In genomic region chr22:30195245-30196140, GRCh38 we compare ENCODE assay signal across 9 cellular contexts. TPM values are rescaled to one million over a fixed set of nuclear protein-coding genes. Genes with fewer than 3 reads are reported as not detected.
DNase-seq lines count a peak whose midpoint lies in the region; FAIRE-seq and TF ChIP-seq lines count a peak whose summit lies in the region.
"Had no signal": no experiment of that assay in that cellular context is flagged by ENCODE, and none has a peak within 500 bp of the region (broad histone marks: within the 10 kb centered on the region; RNA-seq: fewer than 3 reads in every experiment).

No MANE protein-coding gene starts in this region.

- 0 out of 2 replicates have a peak overlapping the region, but pooled peaks have one; percentile 27 for H2BK20ac ChIP-seq in H1 (ENCODE audit: low read length)

- H2AFZ ChIP-seq in H1 (ENCODE audit: low read length) = peak overlapping the region; percentile 53

- BruUV-seq in Calu3 (replicated peaks; lab: Mats Ljungman, UMichigan) = TSS peak; percentile 98

- peak overlapping the region; percentile 38 for H4K91ac ChIP-seq in H1 (replicated peaks; ENCODE audit: insufficient read length, low read length)

- H2BK12ac ChIP-seq in H1 (ENCODE audit: low read depth, low read length) = peak overlapping the region; percentile 96

- H3K27me3 Mint-ChIP-seq in Calu3 (ENCODE audit: unreplicated experiment) = no peaks in the 10 kb centered on the region
- no peaks in the 10 kb centered on the region for H3K27me3 Mint-ChIP-seq in osteocyte (ENCODE audit: unreplicated experiment)

- no peak for TF ChIP-seq CTCF in Calu3 (IDR thresholded peaks at IDR 0.05; ENCODE audit: unreplicated experiment)
- TF ChIP-seq CTCF in H1 (IDR thresholded peaks at IDR 0.05; ENCODE audit: control extremely low read depth in 1 of 3, insufficient read depth in 1 of 3, low read depth in 1 of 3, low read length in 3 of 3) = no peak
- no peak for TF ChIP-seq CTCF in osteocyte (IDR thresholded peaks at IDR 0.05)

- CTCF ChIA-PET in Calu3 (lab: Charles Lee) = interaction anchor here (0.6 to 2.9 kb wide), 14 partner anchors 12 to 1086 kb away, joined by 3 to 16 read pairs (median 6); no protein-coding TSS in a partner anchor
- CTCF ChIA-PET in H1 (lab: Charles Lee; ENCODE audit: partially characterized antibody) = interaction anchor here (1.0 to 1.3 kb wide), 3 partner anchors 11 to 66 kb away, joined by 3 to 4 read pairs (median 4); no protein-coding TSS in a partner anchor

- 80% methylated on average over 5 of the region's 5 CpGs; no CpG with 5 or more reads in 1 of the 2 experiments for WGBS in H1 (ENCODE audit: extremely low coverage in 1 of 2, insufficient coverage in 1 of 2, insufficient read length in 1 of 2, insufficient replicate concordance in 2 of 2, low coverage in 1 of 2, low lambda C conversion rate in 2 of 2, missing lambda C conversion rate in 1 of 2), 2 experiments

- no peak overlapping the region for H2BK120ac ChIP-seq in H1 (replicated peaks; ENCODE audit: low read depth, low read length)

- peak overlapping the region; percentile 40; a peak in 3 of 4 replicates for H3K4me2 ChIP-seq in H1 (ENCODE audit: insufficient read depth in 1 of 2, low read depth in 2 of 2, low read length in 2 of 2)

- DNase-seq in Calu3 (no peak), H1 (ENCODE audit: low read depth in 1 of 2, low spot score in 2 of 2) (no peak), osteocyte (ENCODE audit: extremely low spot score, unreplicated experiment) (no peak), NCI-H2196 (lab: John Stamatoyannopoulos, UW; ENCODE audit: unreplicated experiment) (no peak), DMS114 treated with DMSO at 0.1 percent for 48 hours (lab: John Stamatoyannopoulos, UW; ENCODE audit: unreplicated experiment) (no peak), SIG-M5 (lab: John Stamatoyannopoulos, UW) (no peak), DMS153 treated with DMSO at 0.1 percent for 48 hours (lab: John Stamatoyannopoulos, UW; ENCODE audit: unreplicated experiment) (no peak)
- DNase-seq: T-helper 9 cell had no signal

- H3K27me3 ChIP-seq in H1 (replicated peaks in 1 of 4; ENCODE audit: control insufficient read depth in 3 of 4, extremely low read depth in 1 of 4, insufficient read depth in 3 of 4, low read length in 3 of 4) = no peaks in the 10 kb centered on the region; a peak in 1 of 7 replicates

- intact Hi-C loops in Calu3 (cut with micrococcal nuclease; ENCODE audit: unreplicated experiment) = loop anchor here (1.0 kb wide), 3 partner anchors 15 to 87 kb away; no protein-coding TSS in a partner anchor

- H3K9me3 Mint-ChIP-seq in Calu3 (ENCODE audit: low read depth, unreplicated experiment) (peaks cover 8% of the 10 kb centered on the region), osteocyte (ENCODE audit: unreplicated experiment) (no peaks in the 10 kb centered on the region)

- no peak overlapping the region for H3K4ac ChIP-seq in H1 (replicated peaks; ENCODE audit: insufficient read length, low read depth, low read length)

- peaks cover 61% of the 10 kb centered on the region for H3K4me1 Mint-ChIP-seq in Calu3 (ENCODE audit: low read depth, unreplicated experiment)
- H3K4me1 Mint-ChIP-seq in osteocyte (ENCODE audit: unreplicated experiment) = peaks cover 53% of the 10 kb centered on the region

- peak overlapping the region; percentile 98 for H3K27ac Mint-ChIP-seq in Calu3 (ENCODE audit: unreplicated experiment)
- H3K27ac Mint-ChIP-seq in osteocyte (ENCODE audit: unreplicated experiment) = peak overlapping the region; percentile 100

- peak overlapping the region; percentile 49; the same call in 1 of the 2 replicates for H3K18ac ChIP-seq in H1 (ENCODE audit: extremely low read depth, low read length)

- H4K8ac ChIP-seq in H1 (ENCODE audit: extremely low read depth, insufficient read depth, low read length) = no peak overlapping the region

- peak overlapping the region; percentile 30; the same call in 1 of the 2 replicates for H2AK5ac ChIP-seq in H1 (ENCODE audit: low read depth, low read length)

- no peaks in the 10 kb centered on the region for H3K79me2 ChIP-seq in H1 (ENCODE audit: control insufficient read depth in 1 of 2, insufficient read depth in 2 of 2, low read length in 2 of 2)

- H2BK5ac ChIP-seq in H1 (ENCODE audit: low read depth, low read length) = peak overlapping the region; percentile 71

- POLR2A ChIA-PET in H1 (lab: Charles Lee; ENCODE audit: partially characterized antibody) = interaction anchor here (0.8 to 2.2 kb wide), 10 partner anchors 10 to 119 kb away, joined by 3 to 12 read pairs (median 4); no protein-coding TSS in a partner anchor

- no peak overlapping the region; a peak in 1 of 8 replicates for H3K4me3 ChIP-seq in H1 (ENCODE audit: extremely low read depth in 1 of 4, insufficient read depth in 2 of 4, low read depth in 3 of 4, low read length in 4 of 4)

- H3K79me1 ChIP-seq in H1 (ENCODE audit: low read depth, low read length) = no peaks in the 10 kb centered on the region

- H3K27ac ChIP-seq in H1 (ENCODE audit: low read depth, low read length) = peak overlapping the region; percentile 45; the same call in 1 of the 2 replicates

- no peak overlapping the region for H4K5ac ChIP-seq in H1 (ENCODE audit: insufficient read length, low read depth, low read length)

- TF ChIP-seq RAD21 in H1 (IDR thresholded peaks at IDR 0.05 in 1 of 2, conservative IDR thresholded peaks at IDR 0.05 in 1 of 2; ENCODE audit: low read depth in 2 of 2, low read length in 2 of 2) = no peak

- no peaks in the 10 kb centered on the region for H3K23me2 ChIP-seq in H1 (ENCODE audit: low read depth, low read length)

- H3K36me3 Mint-ChIP-seq in Calu3 (ENCODE audit: insufficient read depth, unreplicated experiment) (peaks cover 38% of the 10 kb centered on the region), osteocyte (ENCODE audit: unreplicated experiment) (peaks cover 4% of the 10 kb centered on the region)

- no peak for FAIRE-seq in H1 (lab: Jason Lieb, UNC)

- no peak overlapping the region for H3K14ac ChIP-seq in H1 (ENCODE audit: insufficient read length)

- H3K9me3 ChIP-seq in H1 (ENCODE audit: insufficient read depth in 2 of 2, low read depth in 1 of 2, low read length in 1 of 2) = no peaks in the 10 kb centered on the region

- no peak for TF ChIP-seq EP300 in H1 (IDR thresholded peaks at IDR 0.05; ENCODE audit: borderline replicate concordance in 1 of 2, low read depth in 2 of 2, low read length in 2 of 2)

- H3K23ac ChIP-seq in H1 (ENCODE audit: insufficient read length) = no peak overlapping the region

- H3K4me1 ChIP-seq in H1 (replicated peaks in 1 of 4; ENCODE audit: control insufficient read depth in 3 of 4, insufficient read depth in 4 of 4, low read length in 3 of 4) = peaks cover 6 to 20% (median 11%) of the 10 kb centered on the region in 4 experiments; a peak in 6 of 7 replicates

- H3K4me3 Mint-ChIP-seq in Calu3 (ENCODE audit: low read depth, unreplicated experiment) (peak overlapping the region; percentile 28), osteocyte (ENCODE audit: unreplicated experiment) (peak overlapping the region; percentile 61)

- H3K56ac ChIP-seq in H1 (replicated peaks; ENCODE audit: insufficient read length, low read depth, low read length) = no peak overlapping the region

- H2BK15ac ChIP-seq in H1 (ENCODE audit: low read length) = no peak overlapping the region

- H4K20me1 ChIP-seq in H1 (replicated peaks in 1 of 2; ENCODE audit: control insufficient read depth in 1 of 2, insufficient read depth in 2 of 2, low read length in 2 of 2) = no peaks in the 10 kb centered on the region

- H3K36me3 ChIP-seq in H1 (ENCODE audit: control insufficient read depth in 2 of 4, insufficient read depth in 4 of 4, low read length in 3 of 4) = no peaks in the 10 kb centered on the region

- H3K9ac ChIP-seq in H1 (replicated peaks in 1 of 4; ENCODE audit: extremely low read depth in 1 of 4, low read depth in 3 of 4, low read length in 3 of 4) = peak overlapping the region in 1 of 4 experiments; percentile 0; a peak in 1 of 7 replicates

- TF ChIP-seq POLR2A in H1 (IDR thresholded peaks at IDR 0.05; ENCODE audit: control extremely low read depth in 1 of 2, low read depth in 2 of 2, low read length in 2 of 2) = no peak

TF ChIP-seq in PFSK-1, 5 proteins besides CTCF, POLR2A, EP300 and RAD21 (continues in another document):
- no peak for TF ChIP-seq POLR2AphosphoS5 (IDR thresholded peaks at IDR 0.05; ENCODE audit: low read depth, low read length)

TF ChIP-seq in H1, 55 proteins besides CTCF, POLR2A, EP300 and RAD21 (continues in another document):
- no peak for TF ChIP-seq POU5F1 (IDR thresholded peaks at IDR 0.05; ENCODE audit: low read depth, low read length)
- TF ChIP-seq SAP30 (IDR thresholded peaks at IDR 0.05; ENCODE audit: insufficient read depth, insufficient replicate concordance, low read length) = no peak
- no peak for TF ChIP-seq GTF2F1 (IDR thresholded peaks at IDR 0.05; ENCODE audit: borderline replicate concordance, low read depth, low read length)
- no peak for TF ChIP-seq SIRT6 (IDR thresholded peaks at IDR 0.05; ENCODE audit: low read length)

RNA-seq across cellular contexts. Expression of gene LIF, which starts 51.1 kb away (rescaled TPM):
- 202 and 260 TPM in 2 replicates for total RNA-seq in Calu3 (2022)
- 91.9 TPM for polyA plus RNA-seq in PFSK-1 (2012; ENCODE audit: insufficient read length, low read depth)
- total RNA-seq in H1 (2021; fragmentation: NEBNext Ultra II Directional; extraction: Animal tissue kit (Norgen Biotek cat#: 25700)) = 3.3 and 3.5 TPM in 2 replicates
- 3.3 and 4.1 TPM in 2 replicates for polyA plus RNA-seq in H1 (2011; rRNA removed)
- 4.0 TPM for polyA plus RNA-seq in H1 (2011; cell fraction: cytosol; rRNA removed)
- 16.5 TPM for polyA plus RNA-seq in H1 (2011; cell fraction: nucleus; rRNA removed)
- polyA plus RNA-seq in H1 (2012, experiment 1 of 2) = 3.5 to 4.5 TPM (median 3.9 TPM) in 4 replicates
- polyA plus RNA-seq in H1 (2012, experiment 2 of 2) = 2.9 TPM
- 2.2 TPM for polyA plus RNA-seq in H1 (2013, experiment 1 of 2)
- 1.8 TPM for polyA plus RNA-seq in H1 (2013, experiment 2 of 2)
- 9.4 and 9.6 TPM in 2 replicates for polyA minus RNA-seq in H1 (2011; rRNA and poly(A)+ RNA removed)
- 6.2 TPM for polyA minus RNA-seq in H1 (2011; cell fraction: cytosol; rRNA and poly(A)+ RNA removed)
- polyA minus RNA-seq in H1 (2011; cell fraction: nucleus; rRNA and poly(A)+ RNA removed) = 4.6 TPM
- total RNA-seq in osteocyte = 13.7 and 15.5 TPM in 2 replicates

Comparison
In these comparisons a context has a peak if more than half of its experiments do, and no peak if none do; other contexts are left out.
1. RNA of gene LIF, which starts 51.1 kb away (total RNA-seq): 202 to 260 TPM in Calu3; 13.7 to 15.5 TPM in osteocyte and 3.3 to 3.5 TPM in H1; every median in the first group is over 10 times any median in the second.